In genomic region chr1:32886012-32886827, GRCh38 we compare ENCODE assay signal across 1 cellular context.
A peak's percentile ranks its signal among the peaks of the same experiment; 100 is the strongest.
TF ChIP-seq lines count a peak whose summit lies in the region.

HPCA (plus strand) TSS chr1:32886491; CDS start chr1:32888899, 2,408 bp downstream.

TF ChIP-seq in HepG2, 621 proteins besides CTCF, POLR2A, EP300 and RAD21 (continued from another document and continues in another):
- TF ChIP-seq ZXDC (CRISPR knock-in tag; IDR thresholded peaks at IDR 0.05) (peak; percentile 93), ZNF382 (CRISPR knock-in tag; IDR thresholded peaks at IDR 0.05; ENCODE audit: borderline replicate concordance) (no peak), ZFP91 (CRISPR knock-in tag; IDR thresholded peaks at IDR 0.05; ENCODE audit: borderline replicate concordance) (peak; percentile 69), ZFX (CRISPR knock-in tag; IDR thresholded peaks at IDR 0.05; ENCODE audit: low read depth) (0 out of 2 replicates have a peak, but pooled peaks have one; percentile 20), ZHX2 (IDR thresholded peaks at IDR 0.05; ENCODE audit: low read depth) (no peak), ZHX2 (CRISPR knock-in tag; IDR thresholded peaks at IDR 0.05; ENCODE audit: borderline replicate concordance) (peak; percentile 99), ZNF644 (CRISPR knock-in tag; IDR thresholded peaks at IDR 0.05; ENCODE audit: low read depth) (peak; percentile 44; the same call in 1 of the 2 replicates), ZNF614 (CRISPR knock-in tag; IDR thresholded peaks at IDR 0.05; ENCODE audit: borderline replicate concordance) (peak; percentile 86; the same call in 1 of the 2 replicates), ZNF496 (CRISPR knock-in tag; IDR thresholded peaks at IDR 0.05; ENCODE audit: insufficient replicate concordance) (no peak), ZEB1 (IDR thresholded peaks at IDR 0.05; ENCODE audit: insufficient replicate concordance, low read depth) (no peak), SOX13 (IDR thresholded peaks at IDR 0.05) (no peak), SOX13 (CRISPR knock-in tag; conservative IDR thresholded peaks at IDR 0.05 in 1 of 2, IDR thresholded peaks at IDR 0.05 in 1 of 2) (peak in 1 of 2 experiments; percentile 77; a peak in 2 of 4 replicates), YY1 (IDR thresholded peaks at IDR 0.05; ENCODE audit: insufficient read depth, insufficient replicate concordance, low read depth, low read length) (peak; percentile 38), ZNF747 (CRISPR knock-in tag; IDR thresholded peaks at IDR 0.05; ENCODE audit: borderline replicate concordance) (peak; percentile 84; the same call in 1 of the 2 replicates), TIGD3 (CRISPR knock-in tag; IDR thresholded peaks at IDR 0.05; ENCODE audit: borderline replicate concordance) (peak; percentile 98), MTERF4 (CRISPR knock-in tag; IDR thresholded peaks at IDR 0.05) (peak; percentile 99), HHEX (CRISPR knock-in tag; IDR thresholded peaks at IDR 0.05) (peak; percentile 17; the same call in 1 of the 2 replicates), ZNF674 (CRISPR knock-in tag; IDR thresholded peaks at IDR 0.05; ENCODE audit: low read depth) (peak; percentile 93; the same call in 1 of the 2 replicates), SOX5 (CRISPR knock-in tag; IDR thresholded peaks at IDR 0.05; ENCODE audit: borderline replicate concordance) (peak; percentile 63; the same call in 1 of the 2 replicates), HOMEZ (CRISPR knock-in tag; IDR thresholded peaks at IDR 0.05; ENCODE audit: low read depth) (0 out of 2 replicates have a peak, but pooled peaks have one; percentile 64), ZNF616 (CRISPR knock-in tag; IDR thresholded peaks at IDR 0.05; ENCODE audit: low read depth) (peak; percentile 95), SNAPC5 (CRISPR knock-in tag; IDR thresholded peaks at IDR 0.05; ENCODE audit: borderline replicate concordance) (peak; percentile 97), WIZ (CRISPR knock-in tag; IDR thresholded peaks at IDR 0.05) (peak; percentile 99), ZBTB42 (CRISPR knock-in tag; IDR thresholded peaks at IDR 0.05) (peak; percentile 92; the same call in 1 of the 2 replicates), BCL6 (CRISPR knock-in tag; IDR thresholded peaks at IDR 0.05) (peak; percentile 77), ZNF598 (CRISPR knock-in tag; IDR thresholded peaks at IDR 0.05; ENCODE audit: borderline replicate concordance) (peak; percentile 89; the same call in 1 of the 2 replicates), ZNF251 (CRISPR knock-in tag; IDR thresholded peaks at IDR 0.05) (peak; percentile 83; the same call in 1 of the 2 replicates), KIAA2018 (CRISPR knock-in tag; IDR thresholded peaks at IDR 0.05; ENCODE audit: borderline replicate concordance) (no peak), ZNF878 (CRISPR knock-in tag; IDR thresholded peaks at IDR 0.05) (peak; percentile 97), ZNF883 (CRISPR knock-in tag; IDR thresholded peaks at IDR 0.05; ENCODE audit: not compliant biosample characterization) (peak; percentile 98), PCBP2 (optimal IDR thresholded peaks at IDR 0.05; ENCODE audit: low read depth, low read length, poor library complexity, severe bottlenecking) (no peak), CREM (IDR thresholded peaks at IDR 0.05) (no peak), CREM (CRISPR knock-in tag; IDR thresholded peaks at IDR 0.05) (peak; percentile 47; the same call in 1 of the 2 replicates), ZNF121 (CRISPR knock-in tag; IDR thresholded peaks at IDR 0.05) (peak; percentile 63; the same call in 1 of the 2 replicates), ZNF235 (CRISPR knock-in tag; IDR thresholded peaks at IDR 0.05; ENCODE audit: borderline replicate concordance) (peak; percentile 100)
